In genomic region chr3:149180057-149180573, GRCh38 we compare ENCODE assay signal across 9 cellular contexts. TPM values are rescaled to one million over a fixed set of nuclear protein-coding genes. Genes with fewer than 3 reads are reported as not detected.
DNase-seq lines count a peak whose midpoint lies in the region; ATAC-seq and TF ChIP-seq lines count a peak whose summit lies in the region.
"Had no signal": no experiment of that assay in that cellular context is flagged by ENCODE, and none has a peak within 500 bp of the region (broad histone marks: within the 10 kb centered on the region; RNA-seq: fewer than 3 reads in every experiment).

No MANE protein-coding gene starts in this region.

- CTCF ChIA-PET in Panc1 (lab: Charles Lee) = interaction anchor here (0.7 to 0.8 kb wide), 2 partner anchors 127 to 317 kb away, joined by 3 to 7 read pairs; no protein-coding TSS in a partner anchor

- no peak overlapping the region for H3K4me3 ChIP-seq in Panc1 (ENCODE audit: low read depth in 2 of 2, low read length in 2 of 2)
- H3K4me3 ChIP-seq in fibroblast of mammary gland (ENCODE audit: control insufficient read depth, low read depth, low read length) = no peak overlapping the region

- H3K4me1 Mint-ChIP-seq in immature natural killer cell = peaks cover 6 to 10% of the 10 kb centered on the region in 2 donors
- peaks cover 3% of the 10 kb centered on the region for H3K4me1 Mint-ChIP-seq in stimulated activated memory B cell treated with anti-CD40 and anti-IgM and Interleukin-4, amounts not matched to agents 10 μg/mL and 1 μg/mL and 100 μg/mL, for 72 hours

- no TSS peak for BruUV-seq in Panc1 (replicated peaks; lab: Mats Ljungman, UMichigan)

- H3K9me3 Mint-ChIP-seq in immature natural killer cell = no peaks in the 10 kb centered on the region
- no peaks in the 10 kb centered on the region for H3K9me3 Mint-ChIP-seq in stimulated activated memory B cell treated with anti-CD40 and anti-IgM and Interleukin-4, amounts not matched to agents 10 μg/mL and 1 μg/mL and 100 μg/mL, for 72 hours

- H3K36me3 ChIP-seq in Panc1 (ENCODE audit: control insufficient read depth, insufficient read depth, low read length) = peaks cover 8% of the 10 kb centered on the region; the same call in 1 of the 2 replicates

- POLR2A ChIA-PET in Panc1 (lab: Charles Lee) = no interaction called here

- no peaks in the 10 kb centered on the region for H3K27me3 ChIP-seq in Panc1 (ENCODE audit: control insufficient read depth, insufficient read depth, low read length)

- intact Hi-C loops in Panc1 (cut with micrococcal nuclease; ENCODE audit: unreplicated experiment) = loop anchor here (5.0 kb wide), 1 partner anchor 77 kb away; no protein-coding TSS in a partner anchor
- intact Hi-C loops in posterior vena cava (cut with DNase I) = no loop called here

- H3K27ac ChIP-seq in Panc1 (ENCODE audit: low read length) = peak overlapping the region; percentile 78

- H3K9me3 ChIP-seq in Panc1 (ENCODE audit: control insufficient read depth, insufficient read depth, low read depth, low read length) = peaks cover 16% of the 10 kb centered on the region; the same call in 1 of the 2 replicates

- TF ChIP-seq CTCF in Panc1 (IDR thresholded peaks at IDR 0.05) = no peak
- no peak for TF ChIP-seq CTCF in fibroblast of mammary gland (conservative IDR thresholded peaks at IDR 0.05; ENCODE audit: control insufficient read depth, insufficient read depth, low read depth, low read length)

- peaks cover 4 to 14% (median 9%) of the 10 kb centered on the region in 3 donors for H3K36me3 Mint-ChIP-seq in immature natural killer cell
- peaks cover 20% of the 10 kb centered on the region for H3K36me3 Mint-ChIP-seq in stimulated activated memory B cell treated with anti-CD40 and anti-IgM and Interleukin-4, amounts not matched to agents 10 μg/mL and 1 μg/mL and 100 μg/mL, for 72 hours

- H3K27ac Mint-ChIP-seq in immature natural killer cell = no peak overlapping the region
- H3K27ac Mint-ChIP-seq in stimulated activated memory B cell treated with anti-CD40 and anti-IgM and Interleukin-4, amounts not matched to agents 10 μg/mL and 1 μg/mL and 100 μg/mL, for 72 hours = no peak overlapping the region

- peaks cover 19% of the 10 kb centered on the region for H3K4me1 ChIP-seq in Panc1 (ENCODE audit: control insufficient read depth, insufficient read depth, low read length)

- no peak overlapping the region for H3K4me3 Mint-ChIP-seq in immature natural killer cell
- H3K4me3 Mint-ChIP-seq in stimulated activated memory B cell treated with anti-CD40 and anti-IgM and Interleukin-4, amounts not matched to agents 10 μg/mL and 1 μg/mL and 100 μg/mL, for 72 hours = no peak overlapping the region

- DNase-seq in Daoy (ENCODE audit: low read depth) (peak; percentile 97), Panc1 (ENCODE audit: low read depth, low spot score) (peak; percentile 98), fibroblast of mammary gland (ENCODE audit: low read depth) (peak; percentile 100), posterior vena cava (ENCODE audit: low spot score) (peak; percentile 95), immature natural killer cell (no peak), NK-92 (lab: John Stamatoyannopoulos, UW; ENCODE audit: unreplicated experiment) (no peak)
- no peak for DNase-seq in stimulated activated CD4-positive, alpha-beta T cell treated with anti-CD3 and anti-CD28 coated beads, Interleukin-2, amount 100 ng/mL, for 24 hours

- H3K27me3 Mint-ChIP-seq in immature natural killer cell (ENCODE audit: low read depth in 3 of 3) = no peaks in the 10 kb centered on the region
- no peaks in the 10 kb centered on the region for H3K27me3 Mint-ChIP-seq in stimulated activated memory B cell treated with anti-CD40 and anti-IgM and Interleukin-4, amounts not matched to agents 10 μg/mL and 1 μg/mL and 100 μg/mL, for 72 hours

- in situ Hi-C loops in Panc1 (cut with HindIII; ENCODE audit: low pct_unique_long_range_greater_than_20kb, low sequenced_read_pairs) = no loop called here

- ATAC-seq in Panc1 = peak; percentile 98
- no peak for ATAC-seq in stimulated activated memory B cell treated with anti-CD40 and anti-IgM and Interleukin-4, amounts not matched to agents 10 μg/mL and 1 μg/mL and 100 μg/mL, for 72 hours

RNA-seq across cellular contexts. Expression of gene CP, which starts 41.5 kb away (rescaled TPM):
- not detected in 2 replicates for total RNA-seq in Daoy (2014; rRNA removed; shearing (Covaris generic))
- total RNA-seq in Panc1 (2021; ENCODE audit: unreplicated experiment) = 5.8 TPM
- polyA plus RNA-seq in Panc1 (2012; ENCODE audit: insufficient read length) = 15.2 TPM
- total RNA-seq in posterior vena cava = 10 to 100 TPM; 13.7 to 41.3 TPM
- polyA plus RNA-seq in immature natural killer cell = under 1 TPM in 1 of 3 donors, not detected in 2; 0.77 TPM
- total RNA-seq: T-helper 2 cell treated with Interferon-gamma antibody and Interleukin-4, amounts not matched to agents 100 ng/mL and 5 ng/mL, for 36 hours had no signal

RNA-seq across cellular contexts. Expression of gene HPS3, which starts 50.7 kb away (rescaled TPM):
- 19.1 and 19.5 TPM in 2 replicates for total RNA-seq in Daoy (2014; rRNA removed; shearing (Covaris generic))
- total RNA-seq in Panc1 (2021; ENCODE audit: unreplicated experiment) (68.0 TPM), posterior vena cava (10 to 100 TPM; 14.5 to 16.3 TPM)
- 62.2 TPM for polyA plus RNA-seq in Panc1 (2012; ENCODE audit: insufficient read length)
- 10 to 100 TPM; 45.7 to 69.7 (median 51.9) TPM for polyA plus RNA-seq in immature natural killer cell

Comparison
In these comparisons a context has a peak if more than half of its experiments do, and no peak if none do; other contexts are left out.
1. DNase-seq: peak in Daoy (single experiment), Panc1 (single experiment), fibroblast of mammary gland (single experiment) and posterior vena cava (single experiment); none in immature natural killer cell (0 of 3), NK-92 (single experiment) and stimulated activated CD4-positive, alpha-beta T cell treated with anti-CD3 and anti-CD28 coated beads, Interleukin-2, amount 100 ng/mL, for 24 hours (0 of 2).